In the genomic region with DNA sequence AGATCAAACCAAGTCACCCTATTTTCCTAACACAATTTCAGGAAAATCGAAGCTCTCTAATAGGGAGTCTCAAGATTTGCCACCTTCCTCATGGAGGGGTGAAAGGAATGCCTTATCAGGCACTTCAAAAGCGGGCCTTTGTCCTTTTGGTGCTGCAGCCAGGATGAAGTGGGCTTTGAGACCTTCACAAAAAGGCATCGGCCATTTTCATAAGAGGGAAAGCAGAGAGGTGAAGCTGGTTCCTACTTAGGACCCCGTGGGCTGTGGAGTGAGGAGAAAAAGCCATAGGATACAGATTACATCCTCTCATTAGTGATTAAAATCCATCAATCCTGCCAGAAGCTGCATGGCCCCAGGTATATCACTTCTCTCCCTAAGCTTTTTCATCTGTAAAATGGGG, we compare ENCODE assay signal across 9 cellular contexts. TPM values are rescaled to one million over a fixed set of nuclear protein-coding genes. Genes with fewer than 3 reads are reported as not detected.
DNase-seq lines count a peak whose midpoint lies in the region; ATAC-seq and TF ChIP-seq lines count a peak whose summit lies in the region.
"Had no signal": no experiment of that assay in that cellular context is flagged by ENCODE, and none has a peak within 500 bp of the region (broad histone marks: within the 10 kb centered on the region; RNA-seq: fewer than 3 reads in every experiment).

No MANE protein-coding gene starts in this region.

- H3K36me3 ChIP-seq in right atrium auricular region (peaks cover 3% of the 10 kb centered on the region), brain microvascular endothelial cell (replicated peaks) (no peaks in the 10 kb centered on the region)

- H3K27me3 ChIP-seq in right atrium auricular region (no peaks in the 10 kb centered on the region), brain microvascular endothelial cell (replicated peaks) (no peaks in the 10 kb centered on the region)

- no peaks in the 10 kb centered on the region for H3K9me3 Mint-ChIP-seq in mesothelial cell of epicardium

- H3K4me1 ChIP-seq in right atrium auricular region = peaks cover 0 to 36% of the 10 kb centered on the region in 2 donors

- in situ Hi-C loops in brain microvascular endothelial cell (cut with HindIII; ENCODE audit: low pct_ligation_motif_present, low sequenced_read_pairs) = no loop called here

- no peak for TF ChIP-seq CTCF in right atrium auricular region (IDR thresholded peaks at IDR 0.05)
- TF ChIP-seq CTCF in brain microvascular endothelial cell (IDR thresholded peaks at IDR 0.05; ENCODE audit: low read depth, low read length, missing control alignments) = no peak
- no peak for TF ChIP-seq CTCF in mesothelial cell of epicardium (IDR thresholded peaks at IDR 0.05; ENCODE audit: unreplicated experiment)

- H3K4me3 Mint-ChIP-seq in mesothelial cell of epicardium = peak overlapping the region; percentile 96

- no peaks in the 10 kb centered on the region for H3K9me3 ChIP-seq in right atrium auricular region

- peaks cover 28% of the 10 kb centered on the region for H3K4me1 Mint-ChIP-seq in mesothelial cell of epicardium

- no peak for ATAC-seq in left cardiac atrium
- ATAC-seq in GM21360 (IDR thresholded peaks at IDR 0.05; ENCODE audit: unreplicated experiment) = no peak
- ATAC-seq in GM21526 (IDR thresholded peaks at IDR 0.05; ENCODE audit: low FRiP score, unreplicated experiment) = no peak
- no peak for ATAC-seq in HG02571 (IDR thresholded peaks at IDR 0.05; ENCODE audit: unreplicated experiment)

- no peak overlapping the region for H3K27ac ChIP-seq in right atrium auricular region
- H3K27ac ChIP-seq in brain microvascular endothelial cell = no peak overlapping the region

- intact Hi-C loops in left cardiac atrium (cut with DNase I) = loop anchor here in 1 of 2 donors (5.0 kb wide), 1 partner anchor 116 kb away; the partner anchor contains the start of gene JADE2

- DNase-seq in right atrium auricular region (ENCODE audit: low spot score) (no peak), left cardiac atrium (no peak), brain microvascular endothelial cell (no peak), mesothelial cell of epicardium (ENCODE audit: low spot score in 2 of 2, unreplicated experiment in 2 of 2) (no peak), SKM-1 (lab: John Stamatoyannopoulos, UW; ENCODE audit: unreplicated experiment) (no peak)
- DNase-seq: effector CD4-positive, alpha-beta T cell had no signal

- H3K27me3 Mint-ChIP-seq in mesothelial cell of epicardium (ENCODE audit: low read depth) = no peaks in the 10 kb centered on the region

- H3K4me3 ChIP-seq in right atrium auricular region (peak overlapping the region; percentile 49 to 75), brain microvascular endothelial cell (ENCODE audit: low read depth, low read length) (peak overlapping the region; percentile 89)

- H3K36me3 Mint-ChIP-seq in mesothelial cell of epicardium = no peaks in the 10 kb centered on the region

- H3K27ac Mint-ChIP-seq in mesothelial cell of epicardium = peak overlapping the region; percentile 53

RNA-seq across cellular contexts. Expression of gene CDKN2AIPNL, which starts 0.9 kb away (rescaled TPM):
- total RNA-seq in right atrium auricular region (10 to 100 TPM; 28.2 to 32.8 TPM), left cardiac atrium (10 to 100 TPM; 29.1 to 34.4 TPM), mesothelial cell of epicardium (22.2 to 24.9 TPM (median 22.6 TPM) in 3 replicates)

RNA-seq across cellular contexts. Expression of gene UBE2B, which starts 39.5 kb away (rescaled TPM):
- total RNA-seq in right atrium auricular region = 10 to 100 TPM; 61.2 to 81.9 TPM
- 100 to 1,000 TPM; 146 to 166 TPM for total RNA-seq in left cardiac atrium
- 66.3 to 71.9 TPM (median 69.1 TPM) in 3 replicates for total RNA-seq in mesothelial cell of epicardium

RNA-seq across cellular contexts. Expression of gene CDKL3, which starts 43.9 kb away (rescaled TPM):
- total RNA-seq in right atrium auricular region (1 to 10 TPM; 4.9 to 5.9 TPM), left cardiac atrium (1 to 10 TPM; 3.2 to 7.9 TPM), mesothelial cell of epicardium (4.8 to 5.1 TPM (median 5.0 TPM) in 3 replicates)
